In genomic region chr22:31344369-31345330, GRCh38 we compare ENCODE assay signal across 8 cellular contexts. TPM values are rescaled to one million over a fixed set of nuclear protein-coding genes. Genes with fewer than 3 reads are reported as not detected.
A peak's percentile ranks its signal among the peaks of the same experiment; 100 is the strongest.
DNase-seq lines count a peak whose midpoint lies in the region; ATAC-seq and TF ChIP-seq lines count a peak whose summit lies in the region.

No MANE protein-coding gene starts in this region.

- no peaks in the 10 kb centered on the region for H4K20me1 ChIP-seq in SU-DHL-6 (ENCODE audit: low read depth, low read length)

- H3K27ac Mint-ChIP-seq in stimulated activated memory B cell treated with anti-CD40 and anti-IgM and Interleukin-4, amounts not matched to agents 10 μg/mL and 1 μg/mL and 100 μg/mL, for 72 hours: peak overlapping the region; percentile 90

- no peak for ATAC-seq in right lobe of liver
- peak; percentile 62 for ATAC-seq in stimulated activated memory B cell treated with anti-CD40 and anti-IgM and Interleukin-4, amounts not matched to agents 10 μg/mL and 1 μg/mL and 100 μg/mL, for 72 hours

- H3K4me3 ChIP-seq in SU-DHL-6 (ENCODE audit: insufficient read depth, low read length, poor library complexity, severe bottlenecking) (peak overlapping the region; percentile 59), right lobe of liver (peak overlapping the region; percentile 58 to 69 (median 65))

- H3K4me3 Mint-ChIP-seq in stimulated activated memory B cell treated with anti-CD40 and anti-IgM and Interleukin-4, amounts not matched to agents 10 μg/mL and 1 μg/mL and 100 μg/mL, for 72 hours: peak overlapping the region; percentile 81

- H3K4me1 Mint-ChIP-seq in stimulated activated memory B cell treated with anti-CD40 and anti-IgM and Interleukin-4, amounts not matched to agents 10 μg/mL and 1 μg/mL and 100 μg/mL, for 72 hours: peaks cover 64% of the 10 kb centered on the region

- H3K27ac ChIP-seq in SU-DHL-6 (ENCODE audit: low read depth, low read length) (peak overlapping the region; percentile 85), right lobe of liver (peak overlapping the region in 1 of 3 donors; percentile 43)

- H3K4me2 ChIP-seq in SU-DHL-6 (ENCODE audit: low read depth, low read length, poor library complexity, severe bottlenecking): peak overlapping the region; percentile 66

- H3K4me1 ChIP-seq in right lobe of liver: peaks cover 0 to 37% (median 10%) of the 10 kb centered on the region in 4 donors

- DNase-seq in GM20000 (ENCODE audit: low spot score) (peak; percentile 39), right lobe of liver (peak; percentile 47 to 60 (median 56)), NCI-H128 (lab: John Stamatoyannopoulos, UW; ENCODE audit: unreplicated experiment) (no peak), AML-193 (lab: John Stamatoyannopoulos, UW) (no peak)
- peak; percentile 17 for DNase-seq in central memory CD4-positive, alpha-beta T cell
- DNase-seq in NK-92 treated with Interleukin-12 subunit alpha and Interleukin-12 subunit beta, amount 100 ng/mL, for 24 hours (lab: John Stamatoyannopoulos, UW): no peak

- H3K9me3 ChIP-seq in SU-DHL-6 (ENCODE audit: insufficient read depth, low read length) (no peaks in the 10 kb centered on the region), right lobe of liver (no peaks in the 10 kb centered on the region)

- no peak overlapping the region for H2AFZ ChIP-seq in SU-DHL-6 (ENCODE audit: low read depth, low read length, severe bottlenecking)

- TF ChIP-seq CTCF in GM20000 (IDR thresholded peaks at IDR 0.05; ENCODE audit: extremely low read depth, missing control alignments) (no peak), SU-DHL-6 (IDR thresholded peaks at IDR 0.05; ENCODE audit: insufficient read depth, low read length, poor library complexity, severe bottlenecking) (no peak), right lobe of liver (IDR thresholded peaks at IDR 0.05) (no peak)

- peaks cover 35% of the 10 kb centered on the region for H3K36me3 Mint-ChIP-seq in stimulated activated memory B cell treated with anti-CD40 and anti-IgM and Interleukin-4, amounts not matched to agents 10 μg/mL and 1 μg/mL and 100 μg/mL, for 72 hours

- H3K27me3 Mint-ChIP-seq in stimulated activated memory B cell treated with anti-CD40 and anti-IgM and Interleukin-4, amounts not matched to agents 10 μg/mL and 1 μg/mL and 100 μg/mL, for 72 hours: no peaks in the 10 kb centered on the region

- no peaks in the 10 kb centered on the region for H3K36me3 ChIP-seq in SU-DHL-6 (ENCODE audit: low read length)
- H3K36me3 ChIP-seq in right lobe of liver: no peaks in the 10 kb centered on the region

- H3F3A ChIP-seq in SU-DHL-6 (ENCODE audit: insufficient read depth): peaks cover 32% of the 10 kb centered on the region

- peaks cover 46% of the 10 kb centered on the region for H3K79me2 ChIP-seq in SU-DHL-6 (ENCODE audit: insufficient read depth, low read length)

- intact Hi-C loops in right lobe of liver (cut with DNase I): loop anchor here in 1 of 2 donors (10.0 kb wide), 1 partner anchor 60 kb away; no protein-coding TSS in a partner anchor

- H3K9ac ChIP-seq in SU-DHL-6 (ENCODE audit: low read length): peak overlapping the region; percentile 94

- H3K9me3 Mint-ChIP-seq in stimulated activated memory B cell treated with anti-CD40 and anti-IgM and Interleukin-4, amounts not matched to agents 10 μg/mL and 1 μg/mL and 100 μg/mL, for 72 hours: no peaks in the 10 kb centered on the region

- H3K27me3 ChIP-seq in SU-DHL-6 (ENCODE audit: low read length): no peaks in the 10 kb centered on the region
- H3K27me3 ChIP-seq in right lobe of liver: no peaks in the 10 kb centered on the region

- no peaks in the 10 kb centered on the region for H3K9me2 ChIP-seq in SU-DHL-6 (replicated peaks; ENCODE audit: insufficient read depth, low read length)

- 0% methylated on average over 2 of the region's 46 CpGs for WGBS in right lobe of liver (ENCODE audit: insufficient coverage, low coverage, low lambda C conversion rate, missing lambda C conversion rate)

- TF ChIP-seq POLR2A in right lobe of liver (IDR thresholded peaks at IDR 0.05): no peak

RNA-seq across cellular contexts. Expression of gene PATZ1, which starts 1.5 kb away (rescaled TPM):
- 10 to 100 TPM in 4 of 6 experiments, 1 to 10 TPM in 2; 7.4 to 18.8 (median 11.5) TPM for total RNA-seq in right lobe of liver

RNA-seq across cellular contexts. Expression of gene PIK3IP1, which starts 52.4 kb away (rescaled TPM):
- total RNA-seq in right lobe of liver: 1 to 10 TPM; 1.3 to 6.6 (median 5.6) TPM

RNA-seq across cellular contexts. Expression of gene DRG1, which starts 54.8 kb away (rescaled TPM):
- 10 to 100 TPM; 24.2 to 34.7 (median 26.5) TPM for total RNA-seq in right lobe of liver

Comparison
In these comparisons a context has a peak if more than half of its experiments do, and no peak if none do; other contexts are left out.
1. DNase-seq: peak in GM20000 (single experiment), central memory CD4-positive, alpha-beta T cell (single experiment) and right lobe of liver (3 of 3); none in NCI-H128 (single experiment), NK-92 treated with Interleukin-12 subunit alpha and Interleukin-12 subunit beta, amount 100 ng/mL, for 24 hours (single experiment) and AML-193 (0 of 2).